In the genomic region with DNA sequence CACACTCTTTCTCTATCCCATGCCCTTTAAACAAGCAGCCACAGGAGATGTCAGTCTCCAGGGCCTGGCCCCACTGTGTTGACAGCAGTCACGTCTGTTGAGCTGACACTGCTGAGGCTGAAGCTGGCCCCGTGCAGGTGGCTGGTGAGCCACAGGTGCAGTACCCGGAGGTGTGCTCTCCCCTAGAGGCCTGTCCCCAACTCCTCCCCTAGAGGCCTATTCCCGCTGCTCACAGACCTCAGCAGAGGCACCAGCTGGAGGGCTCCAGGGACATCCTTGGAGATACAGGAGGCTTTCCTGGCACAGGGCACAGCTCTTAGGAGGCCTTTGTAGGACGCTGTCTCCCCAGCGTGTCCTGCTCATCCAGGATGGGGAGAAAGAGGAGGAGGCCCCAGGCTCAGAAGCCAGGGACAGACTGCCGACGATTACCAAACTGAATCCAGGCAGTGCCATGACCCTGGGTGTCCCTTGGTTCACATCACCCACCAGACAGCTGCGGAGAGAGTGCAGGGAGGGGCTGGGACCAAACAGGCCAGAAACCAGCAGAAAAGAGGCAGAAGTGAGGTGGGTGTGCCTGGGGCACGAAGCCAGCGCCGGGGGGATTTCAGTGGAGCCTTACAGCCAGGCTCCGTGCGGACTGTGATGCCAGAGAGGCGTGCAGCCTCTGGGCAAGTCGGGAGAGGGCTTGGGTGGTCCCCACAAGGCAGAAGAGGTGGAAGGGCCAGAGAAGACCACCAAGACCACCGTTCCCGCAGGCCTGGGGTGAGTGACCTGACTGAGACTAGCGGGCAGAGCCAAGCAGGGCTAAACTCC, we compare ENCODE assay signal across 12 cellular contexts. TPM values are rescaled to one million over a fixed set of nuclear protein-coding genes. Genes with fewer than 3 reads are reported as not detected.
DNase-seq lines count a peak whose midpoint lies in the region; ATAC-seq and TF ChIP-seq lines count a peak whose summit lies in the region.
"Had no signal": no experiment of that assay in that cellular context is flagged by ENCODE, and none has a peak within 500 bp of the region (broad histone marks: within the 10 kb centered on the region; RNA-seq: fewer than 3 reads in every experiment).

No MANE protein-coding gene starts in this region.

- peaks cover 37% of the 10 kb centered on the region for H3K4me1 Mint-ChIP-seq in GM23338

- peaks cover 9% of the 10 kb centered on the region for H3K4me1 ChIP-seq in GM23338 (ENCODE audit: insufficient read depth)
- peaks cover 12% of the 10 kb centered on the region for H3K4me1 ChIP-seq in fibroblast of lung (ENCODE audit: control insufficient read depth, extremely low read depth, insufficient read depth, low read length)

- H3K27me3 Mint-ChIP-seq in GM23338 (ENCODE audit: insufficient read depth, low read depth, poor library complexity) = peaks cover 30% of the 10 kb centered on the region
- H3K27me3 Mint-ChIP-seq: naive thymus-derived CD4-positive, alpha-beta T cell had no signal

- 0 out of 2 replicates have a peak overlapping the region, but pooled peaks have one; percentile 38 for H3K27ac Mint-ChIP-seq in GM23338
- no peak overlapping the region for H3K27ac Mint-ChIP-seq in activated naive CD4-positive, alpha-beta T cell treated with anti-CD3 and anti-CD28 coated beads, Interleukin-2, amount 50 U/mL, for 72 hours
- H3K27ac Mint-ChIP-seq: naive thymus-derived CD4-positive, alpha-beta T cell had no signal

- H4K20me1 ChIP-seq in GM23338 (replicated peaks; ENCODE audit: insufficient read depth) (no peaks in the 10 kb centered on the region), fibroblast of lung (ENCODE audit: control insufficient read depth, extremely low read depth, insufficient read depth, low read length) (no peaks in the 10 kb centered on the region)

- H3K27me3 ChIP-seq in GM23338 (ENCODE audit: insufficient read depth) = no peaks in the 10 kb centered on the region
- H3K27me3 ChIP-seq in fibroblast of lung (ENCODE audit: control insufficient read depth, insufficient read depth, low read length) = no peaks in the 10 kb centered on the region

- H3K4me2 ChIP-seq in GM23338 (no peak overlapping the region), fibroblast of lung (ENCODE audit: extremely low read depth, insufficient read depth, low read length) (peak overlapping the region; percentile 75)

- TF ChIP-seq CTCF in GM23338 (conservative IDR thresholded peaks at IDR 0.05; ENCODE audit: low read depth in 2 of 2) = no peak
- TF ChIP-seq CTCF in fibroblast of lung (conservative IDR thresholded peaks at IDR 0.05 in 1 of 2, IDR thresholded peaks at IDR 0.05 in 1 of 2; ENCODE audit: low read depth in 1 of 2, low read length in 2 of 2) = no peak

- no peaks in the 10 kb centered on the region for H3K9me3 Mint-ChIP-seq in GM23338
- no peaks in the 10 kb centered on the region for H3K9me3 Mint-ChIP-seq in activated naive CD4-positive, alpha-beta T cell treated with anti-CD3 and anti-CD28 coated beads, Interleukin-2, amount 50 U/mL, for 72 hours

- H3K79me2 ChIP-seq in GM23338 (replicated peaks; ENCODE audit: insufficient read depth) (no peaks in the 10 kb centered on the region), fibroblast of lung (ENCODE audit: control insufficient read depth, insufficient read depth, low read length) (no peaks in the 10 kb centered on the region)

- H3K9me2 ChIP-seq in GM23338 (ENCODE audit: insufficient read depth) = no peaks in the 10 kb centered on the region

- in situ Hi-C loops in ACHN (cut with HindIII; ENCODE audit: low pct_ligation_motif_present, low pct_unique_long_range_greater_than_20kb, low sequenced_read_pairs) = no loop called here

- no peak for DNase-seq in GM23338 (ENCODE audit: low spot score)
- peak; percentile 60 for DNase-seq in NCI-H69 (lab: John Stamatoyannopoulos, UW)
- no peak for DNase-seq in fibroblast of lung (ENCODE audit: low read depth in 2 of 2)
- no peak for DNase-seq in activated naive CD4-positive, alpha-beta T cell treated with anti-CD3 and anti-CD28 coated beads, Interleukin-2, amount 50 U/mL, for 72 hours (ENCODE audit: low spot score in 2 of 2)
- DNase-seq in ACHN = no peak
- DNase-seq in NCI-H2029 (lab: John Stamatoyannopoulos, UW) = no peak
- DNase-seq: naive thymus-derived CD4-positive, alpha-beta T cell; NCI-H187 treated with DMSO at 0.1 percent for 48 hours had no signal

- no peak overlapping the region for H3K9ac ChIP-seq in fibroblast of lung (ENCODE audit: insufficient read depth, low read length)

- H3K36me3 ChIP-seq in GM23338 (ENCODE audit: insufficient read depth) (no peaks in the 10 kb centered on the region), fibroblast of lung (ENCODE audit: control insufficient read depth, insufficient read depth, low read length) (no peaks in the 10 kb centered on the region)
- H3K36me3 ChIP-seq: WERI-Rb-1 had no signal

- no peaks in the 10 kb centered on the region for H3K9me3 ChIP-seq in fibroblast of lung (ENCODE audit: control insufficient read depth, insufficient read depth, low read depth, low read length)

- no peak overlapping the region for H3K4me3 ChIP-seq in GM23338
- H3K4me3 ChIP-seq in fibroblast of lung (replicated peaks in 1 of 4; ENCODE audit: control extremely low read depth in 1 of 4, insufficient read depth in 1 of 4, low read depth in 3 of 4, low read length in 4 of 4) = no peak overlapping the region
- H3K4me3 ChIP-seq in skin epidermis = no peak overlapping the region

- H2AFZ ChIP-seq in GM23338 = 0 out of 2 replicates have a peak overlapping the region, but pooled peaks have one; percentile 47
- H2AFZ ChIP-seq in fibroblast of lung (ENCODE audit: low read length) = no peak overlapping the region

- H3F3A ChIP-seq in GM23338 (replicated peaks; ENCODE audit: low read depth) = peaks cover 7% of the 10 kb centered on the region; the same call in 1 of the 2 replicates

- no peaks in the 10 kb centered on the region for H3K36me3 Mint-ChIP-seq in GM23338 (ENCODE audit: low read depth)
- H3K36me3 Mint-ChIP-seq in activated naive CD4-positive, alpha-beta T cell treated with anti-CD3 and anti-CD28 coated beads, Interleukin-2, amount 50 U/mL, for 72 hours = no peaks in the 10 kb centered on the region
- H3K36me3 Mint-ChIP-seq: naive thymus-derived CD4-positive, alpha-beta T cell had no signal

- no peak overlapping the region for H3K4me3 Mint-ChIP-seq in GM23338
- H3K4me3 Mint-ChIP-seq: naive thymus-derived CD4-positive, alpha-beta T cell had no signal

- ATAC-seq in GM23338 = peak; percentile 39
- no peak for ATAC-seq in activated naive CD4-positive, alpha-beta T cell treated with anti-CD3 and anti-CD28 coated beads, Interleukin-2, amount 50 U/mL, for 72 hours
- ATAC-seq in HG02970 (IDR thresholded peaks at IDR 0.05; ENCODE audit: low FRiP score, unreplicated experiment) = no peak
- ATAC-seq: naive thymus-derived CD4-positive, alpha-beta T cell had no signal

- H3K27ac ChIP-seq in GM23338 (ENCODE audit: low read depth) (peak overlapping the region; percentile 39; the same call in 1 of the 2 replicates), fibroblast of lung (ENCODE audit: insufficient read depth, low read length) (no peak overlapping the region), skin epidermis (peak overlapping the region in 13 of 21 experiments; percentile 0 to 71 (median 41))
- H3K27ac ChIP-seq: epithelial cell of prostate, WERI-Rb-1 had no signal

TF ChIP-seq in GM23338, 12 proteins besides CTCF, POLR2A, EP300 and RAD21 (continues in another document):
- TF ChIP-seq POLR2AphosphoS5 (IDR thresholded peaks at IDR 0.05; ENCODE audit: low read depth) = no peak

RNA-seq across cellular contexts. Expression of gene TTYH3, which starts 18.5 kb away (rescaled TPM):
- 113 and 126 TPM in 2 replicates for total RNA-seq in GM23338 (2014; rRNA removed; shearing (Covaris generic))
- polyA plus RNA-seq in GM23338 (2016; fragmentation: Nextera tagmentation; extraction: Ambion mirVana) = 59.6 and 62.3 TPM in 2 replicates
- total RNA-seq in fibroblast of lung = 15.4 and 19.7 TPM in 2 replicates
- polyA plus RNA-seq in fibroblast of lung = 17.4 and 24.5 TPM in 2 replicates
- 53.0 and 66.0 TPM in 2 replicates for polyA plus RNA-seq in fibroblast of lung (2012)
- polyA minus RNA-seq in fibroblast of lung (ENCODE audit: low replicate concordance) = 31.5 and 42.5 TPM in 2 replicates
- total RNA-seq in activated naive CD4-positive, alpha-beta T cell treated with anti-CD3 and anti-CD28 coated beads, Interleukin-2, amount 50 U/mL, for 72 hours = 10 to 100 TPM; 23.8 to 28.3 TPM

RNA-seq across cellular contexts. Expression of gene IQCE, which starts 54.5 kb away (rescaled TPM):
- 5.0 and 6.5 TPM in 2 replicates for total RNA-seq in GM23338 (2014; rRNA removed; shearing (Covaris generic))
- polyA plus RNA-seq in GM23338 (2016; fragmentation: Nextera tagmentation; extraction: Ambion mirVana) (5.9 and 7.7 TPM in 2 replicates), fibroblast of lung (5.1 and 5.3 TPM in 2 replicates)
- total RNA-seq in fibroblast of lung = 7.7 and 8.3 TPM in 2 replicates
- 7.4 and 8.1 TPM in 2 replicates for polyA plus RNA-seq in fibroblast of lung (2012)
- polyA minus RNA-seq in fibroblast of lung (ENCODE audit: low replicate concordance) = 8.1 and 8.6 TPM in 2 replicates
- total RNA-seq in activated naive CD4-positive, alpha-beta T cell treated with anti-CD3 and anti-CD28 coated beads, Interleukin-2, amount 50 U/mL, for 72 hours = 1 to 10 TPM; 7.3 to 9.5 TPM

RNA-seq across cellular contexts. Expression of gene BRAT1, which starts 58.0 kb away (rescaled TPM):
- total RNA-seq in GM23338 (2014; rRNA removed; shearing (Covaris generic)) = 65.6 and 76.8 TPM in 2 replicates
- polyA plus RNA-seq in GM23338 (2016; fragmentation: Nextera tagmentation; extraction: Ambion mirVana) (29.8 and 32.5 TPM in 2 replicates), fibroblast of lung (4.0 and 5.8 TPM in 2 replicates)
- total RNA-seq in fibroblast of lung = 20.1 and 20.3 TPM in 2 replicates
- 10.2 and 18.5 TPM in 2 replicates for polyA plus RNA-seq in fibroblast of lung (2012)
- 5.2 and 21.0 TPM in 2 replicates for polyA minus RNA-seq in fibroblast of lung (ENCODE audit: low replicate concordance)
- 10 to 100 TPM; 26.5 to 37.5 TPM for total RNA-seq in activated naive CD4-positive, alpha-beta T cell treated with anti-CD3 and anti-CD28 coated beads, Interleukin-2, amount 50 U/mL, for 72 hours
